ENCODE assay signal across 7 cellular contexts in the genomic region with DNA sequence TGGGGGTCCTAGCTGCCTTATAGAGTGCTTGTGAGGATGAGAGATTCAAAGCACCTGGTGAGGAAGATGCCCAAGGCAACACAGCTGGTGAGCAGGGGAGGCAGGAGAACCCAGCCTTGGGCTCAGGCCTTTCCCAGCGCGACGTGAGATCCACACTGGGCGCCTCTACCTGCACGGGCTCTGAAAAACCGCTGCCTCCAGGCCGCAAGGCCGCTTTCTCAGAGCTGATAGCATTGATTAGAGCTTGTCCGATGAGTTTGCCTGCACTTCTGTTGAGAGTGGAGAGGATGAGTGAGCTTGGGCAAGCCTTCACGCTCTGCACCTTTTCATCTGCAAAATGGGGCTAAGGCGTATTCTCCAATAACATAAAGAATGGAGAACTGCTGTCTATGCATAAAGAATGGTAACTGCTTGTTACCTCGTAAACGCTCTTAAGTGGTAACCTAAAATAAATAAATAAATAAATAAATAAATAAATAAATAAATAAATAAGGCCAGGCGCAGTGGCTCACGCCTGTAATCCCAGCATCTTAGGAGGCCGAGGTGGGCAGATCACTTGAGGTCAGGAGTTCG. TPM values are rescaled to one million over a fixed set of nuclear protein-coding genes. Genes with fewer than 3 reads are reported as not detected.
DNase-seq lines count a peak whose midpoint lies in the region; ATAC-seq and TF ChIP-seq lines count a peak whose summit lies in the region.

No MANE protein-coding gene starts in this region.

- H3K79me2 ChIP-seq in fibroblast of lung (ENCODE audit: control insufficient read depth, insufficient read depth, low read length) = peaks cover 3% of the 10 kb centered on the region

- no peaks in the 10 kb centered on the region for H4K20me1 ChIP-seq in fibroblast of lung (ENCODE audit: control insufficient read depth, extremely low read depth, insufficient read depth, low read length)

- TF ChIP-seq CTCF in HFF-Myc (IDR thresholded peaks at IDR 0.05; ENCODE audit: low read depth, low read length, missing control alignments) = no peak
- no peak for TF ChIP-seq CTCF in fibroblast of lung (conservative IDR thresholded peaks at IDR 0.05 in 1 of 2, IDR thresholded peaks at IDR 0.05 in 1 of 2; ENCODE audit: low read depth in 1 of 2, low read length in 2 of 2)

- H2AFZ ChIP-seq in fibroblast of lung (ENCODE audit: low read length) = peak overlapping the region; percentile 45

- no peaks in the 10 kb centered on the region for H3K27me3 ChIP-seq in SJSA1 (replicated peaks)
- H3K27me3 ChIP-seq in fibroblast of lung (ENCODE audit: control insufficient read depth, insufficient read depth, low read length) = no peaks in the 10 kb centered on the region

- H3K27ac ChIP-seq in SJSA1 = no peak overlapping the region
- H3K27ac ChIP-seq in fibroblast of lung (ENCODE audit: insufficient read depth, low read length) = no peak overlapping the region
- H3K27ac ChIP-seq in skin epidermis = peak overlapping the region in 2 of 21 experiments; percentile 42 to 65

- ATAC-seq in GM21528 (IDR thresholded peaks at IDR 0.05; ENCODE audit: low FRiP score, unreplicated experiment) = no peak

- peak overlapping the region; percentile 70 for H3K4me3 ChIP-seq in HFF-Myc (replicated peaks; ENCODE audit: low read depth, low read length)
- peak overlapping the region; percentile 75 for H3K4me3 ChIP-seq in SJSA1
- peak overlapping the region; percentile 61 to 78 (median 68) for H3K4me3 ChIP-seq in fibroblast of lung (replicated peaks in 1 of 4; ENCODE audit: control extremely low read depth in 1 of 4, insufficient read depth in 1 of 4, low read depth in 3 of 4, low read length in 4 of 4)
- H3K4me3 ChIP-seq in skin epidermis = peak overlapping the region; percentile 40 to 73 (median 66)

- no peaks in the 10 kb centered on the region for H3K9me3 ChIP-seq in SJSA1 (replicated peaks)
- H3K9me3 ChIP-seq in fibroblast of lung (ENCODE audit: control insufficient read depth, insufficient read depth, low read depth, low read length) = no peaks in the 10 kb centered on the region

- H3K9ac ChIP-seq in fibroblast of lung (ENCODE audit: insufficient read depth, low read length) = peak overlapping the region; percentile 24

- no peak for DNase-seq in HFF-Myc (ENCODE audit: extremely low read depth, low read depth)
- no peak for DNase-seq in SJSA1 (ENCODE audit: low read depth in 1 of 2, low spot score in 2 of 2)
- no peak for DNase-seq in fibroblast of lung (ENCODE audit: low read depth in 2 of 2)
- no peak for DNase-seq in T-helper 9 cell
- no peak for DNase-seq in SW 1271 (lab: John Stamatoyannopoulos, UW)

- H3K4me1 ChIP-seq in SJSA1 (replicated peaks) = peaks cover 16% of the 10 kb centered on the region
- H3K4me1 ChIP-seq in fibroblast of lung (ENCODE audit: control insufficient read depth, extremely low read depth, insufficient read depth, low read length) = no peaks in the 10 kb centered on the region

- H3K4me2 ChIP-seq in fibroblast of lung (ENCODE audit: extremely low read depth, insufficient read depth, low read length) = peak overlapping the region; percentile 82

- H3K36me3 ChIP-seq in SJSA1 = peaks cover 51% of the 10 kb centered on the region
- peaks cover 5% of the 10 kb centered on the region for H3K36me3 ChIP-seq in fibroblast of lung (ENCODE audit: control insufficient read depth, insufficient read depth, low read length)

RNA-seq across cellular contexts. Expression of a gene that starts 0.9 kb away (rescaled TPM):
- total RNA-seq in SJSA1 (2014; rRNA removed; shearing (Covaris generic)) = 3.9 and 4.8 TPM in 2 replicates
- total RNA-seq in fibroblast of lung = 6.7 and 11.9 TPM in 2 replicates
- polyA plus RNA-seq in fibroblast of lung = 11.6 and 17.8 TPM in 2 replicates
- polyA plus RNA-seq in fibroblast of lung (2012) = 5.9 and 9.5 TPM in 2 replicates
- polyA minus RNA-seq in fibroblast of lung (ENCODE audit: low replicate concordance) = 3.4 and 5.4 TPM in 2 replicates

RNA-seq across cellular contexts. Expression of a gene that starts 25.3 kb away (rescaled TPM):
- total RNA-seq in SJSA1 (2014; rRNA removed; shearing (Covaris generic)) = 84.0 and 95.5 TPM in 2 replicates
- total RNA-seq in fibroblast of lung = 77.6 and 89.7 TPM in 2 replicates
- polyA plus RNA-seq in fibroblast of lung = 282 and 321 TPM in 2 replicates
- polyA plus RNA-seq in fibroblast of lung (2012) = 225 and 241 TPM in 2 replicates
- polyA minus RNA-seq in fibroblast of lung (ENCODE audit: low replicate concordance) = 25.4 and 28.5 TPM in 2 replicates

RNA-seq across cellular contexts. Expression of a gene that starts 49.4 kb away (rescaled TPM):
- 20.3 and 33.7 TPM in 2 replicates for total RNA-seq in SJSA1 (2014; rRNA removed; shearing (Covaris generic))
- 10.5 and 15.5 TPM in 2 replicates for total RNA-seq in fibroblast of lung
- 25.6 and 58.7 TPM in 2 replicates for polyA plus RNA-seq in fibroblast of lung
- 25.4 and 57.2 TPM in 2 replicates for polyA plus RNA-seq in fibroblast of lung (2012)
- 17.8 and 32.5 TPM in 2 replicates for polyA minus RNA-seq in fibroblast of lung (ENCODE audit: low replicate concordance)

RNA-seq across cellular contexts. Expression of a gene that starts 55.5 kb away (rescaled TPM):
- 12.6 and 19.5 TPM in 2 replicates for total RNA-seq in SJSA1 (2014; rRNA removed; shearing (Covaris generic))
- total RNA-seq in fibroblast of lung = 22.9 and 31.7 TPM in 2 replicates
- 19.0 and 23.4 TPM in 2 replicates for polyA plus RNA-seq in fibroblast of lung
- polyA plus RNA-seq in fibroblast of lung (2012) = 10.9 and 11.0 TPM in 2 replicates
- polyA minus RNA-seq in fibroblast of lung (ENCODE audit: low replicate concordance) = 12.8 and 21.5 TPM in 2 replicates
